ENCODE assay signal across 19 cellular contexts in the genomic region with DNA sequence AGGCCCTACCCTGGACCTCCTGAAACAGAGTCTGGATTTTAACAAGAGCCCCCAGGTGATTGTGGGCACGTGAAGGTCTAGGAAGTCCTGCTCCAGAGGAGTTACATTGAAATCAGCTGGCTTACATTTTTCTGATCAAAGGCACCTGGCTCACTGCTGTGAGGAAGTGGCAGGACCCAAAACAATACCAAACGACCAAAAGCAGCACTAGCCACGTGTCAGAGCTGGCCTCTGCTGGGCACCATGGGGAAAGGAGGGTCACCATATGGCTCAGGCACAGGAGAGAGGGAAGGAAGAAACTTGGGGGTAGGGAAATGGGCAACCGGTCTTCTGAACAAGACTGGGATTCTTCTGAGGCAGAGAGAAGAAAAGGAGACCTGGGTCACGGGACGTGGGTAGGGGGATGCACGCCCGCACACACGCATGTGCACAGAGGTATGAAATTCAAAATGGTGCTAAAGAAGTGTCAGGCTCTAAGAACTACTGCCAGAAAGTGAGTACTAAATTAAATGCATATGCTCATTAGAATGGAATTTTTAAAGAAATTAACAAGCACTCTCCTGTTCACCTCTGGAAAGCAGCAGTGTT.
DNase-seq lines count a peak whose midpoint lies in the region; ATAC-seq and TF ChIP-seq lines count a peak whose summit lies in the region.
"Had no signal": no experiment of that assay in that cellular context is flagged by ENCODE, and none has a peak within 500 bp of the region (broad histone marks: within the 10 kb centered on the region; RNA-seq: fewer than 3 reads in every experiment).

No MANE protein-coding gene starts in this region.

- no peaks in the 10 kb centered on the region for H3K4me1 ChIP-seq in breast epithelium
- no peaks in the 10 kb centered on the region for H3K4me1 ChIP-seq in CD8-positive, alpha-beta T cell (ENCODE audit: insufficient read depth, low read length)

- ATAC-seq in HG03521 (IDR thresholded peaks at IDR 0.05; ENCODE audit: unreplicated experiment) (no peak), GM21526 (IDR thresholded peaks at IDR 0.05; ENCODE audit: low FRiP score, unreplicated experiment) (no peak)
- ATAC-seq in CD8-positive, alpha-beta T cell = no peak
- ATAC-seq: heart right ventricle, Right ventricle myocardium inferior, sciatic nerve had no signal

- DNase-seq in MCF 10A (ENCODE audit: unreplicated experiment) (peak; percentile 22), breast epithelium (ENCODE audit: low spot score in 2 of 2) (no peak), RPMI7951 (ENCODE audit: low read depth) (peak; percentile 46), chondrocyte (ENCODE audit: low spot score) (no peak), HuH-7.5 (ENCODE audit: low spot score) (no peak)
- no peak for DNase-seq in CD8-positive, alpha-beta T cell
- DNase-seq: anterior cingulate cortex, DMS153, heart right ventricle, kidney, MM.1S, NCI-H2081 treated with DMSO at 0.1 percent for 48 hours, NCI-H774 had no signal

- peaks cover 18% of the 10 kb centered on the region for H3K36me3 Mint-ChIP-seq in MCF 10A (ENCODE audit: insufficient read depth, unreplicated experiment)
- H3K36me3 Mint-ChIP-seq in chondrocyte (ENCODE audit: low read depth) = no peaks in the 10 kb centered on the region
- H3K36me3 Mint-ChIP-seq in CD8-positive, alpha-beta T cell = peaks cover 10% of the 10 kb centered on the region
- H3K36me3 Mint-ChIP-seq: type B pancreatic cell had no signal

- TF ChIP-seq POLR2A in breast epithelium (IDR thresholded peaks at IDR 0.05) = no peak

- H3K9me3 ChIP-seq in breast epithelium = no peaks in the 10 kb centered on the region
- H3K9me3 ChIP-seq in CD8-positive, alpha-beta T cell (ENCODE audit: low read length) = no peaks in the 10 kb centered on the region
- H3K9me3 ChIP-seq: heart right ventricle had no signal

- H3K4me3 ChIP-seq in breast epithelium = no peak overlapping the region
- H3K4me3 ChIP-seq in CD8-positive, alpha-beta T cell (ENCODE audit: low read depth, low read length) = no peak overlapping the region
- H3K4me3 ChIP-seq: heart right ventricle had no signal

- CTCF ChIA-PET in MCF 10A (lab: Yijun Ruan, JAX) = interaction anchor here (0.9 to 2.1 kb wide), 5 partner anchors 25 to 210 kb away, joined by 3 to 5 read pairs (median 5); no protein-coding TSS in a partner anchor
- CTCF ChIA-PET in CD8-positive, alpha-beta T cell (lab: Charles Lee) = interaction anchor here (1.5 kb wide), 1 partner anchor 78 kb away, joined by 4 read pairs; no protein-coding TSS in a partner anchor

- no peaks in the 10 kb centered on the region for H3K27me3 Mint-ChIP-seq in MCF 10A (ENCODE audit: insufficient read depth, unreplicated experiment)
- H3K27me3 Mint-ChIP-seq in chondrocyte (ENCODE audit: low read depth) = no peaks in the 10 kb centered on the region
- H3K27me3 Mint-ChIP-seq in CD8-positive, alpha-beta T cell (ENCODE audit: low read depth) = no peaks in the 10 kb centered on the region
- H3K27me3 Mint-ChIP-seq: B cell, type B pancreatic cell had no signal

- no peaks in the 10 kb centered on the region for H3K27me3 ChIP-seq in breast epithelium
- H3K27me3 ChIP-seq in CD8-positive, alpha-beta T cell (ENCODE audit: insufficient read depth, low read length) = no peaks in the 10 kb centered on the region
- H3K27me3 ChIP-seq: heart right ventricle had no signal

- H3K4me1 Mint-ChIP-seq in MCF 10A (ENCODE audit: insufficient read depth, unreplicated experiment) (peaks cover 52% of the 10 kb centered on the region), chondrocyte (ENCODE audit: low read depth) (peaks cover 20% of the 10 kb centered on the region)
- peaks cover 53% of the 10 kb centered on the region for H3K4me1 Mint-ChIP-seq in CD8-positive, alpha-beta T cell (ENCODE audit: low read depth)
- H3K4me1 Mint-ChIP-seq: B cell had no signal

- POLR2A ChIA-PET in MCF 10A (lab: Yijun Ruan, JAX) = interaction anchor here (0.6 to 4.8 kb wide), 16 partner anchors 11 to 245 kb away, joined by 3 to 38 read pairs (median 4); a partner anchor contains a TSS
- POLR2A ChIA-PET in CD8-positive, alpha-beta T cell (lab: Charles Lee) = no interaction called here

- intact Hi-C loops in MCF 10A (cut with micrococcal nuclease) = loop anchor here (1.0 to 10.0 kb wide), 3 partner anchors 65 to 113 kb away; a partner anchor contains a TSS
- intact Hi-C loops in breast epithelium (cut with DNase I; ENCODE audit: low total_unique reads) = no loop called here
- intact Hi-C loops in CD8-positive, alpha-beta T cell (cut with DNase I, micrococcal nuclease) = no loop called here

- BruUV-seq in MCF 10A (replicated peaks; lab: Mats Ljungman, UMichigan) = TSS peak; percentile 22

- H3K4me3 Mint-ChIP-seq in MCF 10A (ENCODE audit: unreplicated experiment) = peak overlapping the region; percentile 61
- no peak overlapping the region for H3K4me3 Mint-ChIP-seq in chondrocyte (ENCODE audit: unreplicated experiment)
- no peak overlapping the region for H3K4me3 Mint-ChIP-seq in CD8-positive, alpha-beta T cell
- H3K4me3 Mint-ChIP-seq: B cell, type B pancreatic cell had no signal

- H3K27ac ChIP-seq in breast epithelium = no peak overlapping the region
- no peak overlapping the region for H3K27ac ChIP-seq in CD8-positive, alpha-beta T cell (ENCODE audit: low read depth, low read length)
- H3K27ac ChIP-seq: heart right ventricle had no signal

- TF ChIP-seq CTCF in MCF 10A (IDR thresholded peaks at IDR 0.05; ENCODE audit: unreplicated experiment) = no peak
- no peak for TF ChIP-seq CTCF in breast epithelium (IDR thresholded peaks at IDR 0.05)
- no peak for TF ChIP-seq CTCF in chondrocyte (IDR thresholded peaks at IDR 0.05)
- no peak for TF ChIP-seq CTCF in CD8-positive, alpha-beta T cell (IDR thresholded peaks at IDR 0.05)

- H3K27ac Mint-ChIP-seq in MCF 10A (ENCODE audit: low read depth, unreplicated experiment) = peak overlapping the region; percentile 55
- peak overlapping the region; percentile 88 for H3K27ac Mint-ChIP-seq in chondrocyte (ENCODE audit: unreplicated experiment)
- no peak overlapping the region for H3K27ac Mint-ChIP-seq in CD8-positive, alpha-beta T cell
- H3K27ac Mint-ChIP-seq: B cell, type B pancreatic cell had no signal

- H3K36me3 ChIP-seq in breast epithelium = no peaks in the 10 kb centered on the region
- no peaks in the 10 kb centered on the region for H3K36me3 ChIP-seq in CD8-positive, alpha-beta T cell (ENCODE audit: insufficient read depth, low read length)
- H3K36me3 ChIP-seq: heart right ventricle had no signal

- H3K9me3 Mint-ChIP-seq in MCF 10A (ENCODE audit: unreplicated experiment) = no peaks in the 10 kb centered on the region
- H3K9me3 Mint-ChIP-seq in chondrocyte (ENCODE audit: low read depth) = no peaks in the 10 kb centered on the region
- H3K9me3 Mint-ChIP-seq in CD8-positive, alpha-beta T cell = no peaks in the 10 kb centered on the region
- H3K9me3 Mint-ChIP-seq: type B pancreatic cell had no signal

Comparison
In these comparisons a context has a peak if more than half of its experiments do, and no peak if none do; other contexts are left out.
1. DNase-seq: peak in MCF 10A (single experiment) and RPMI7951 (single experiment); none in breast epithelium (0 of 2), chondrocyte (single experiment), CD8-positive, alpha-beta T cell (0 of 7) and HuH-7.5 (single experiment).